In the genomic region with DNA sequence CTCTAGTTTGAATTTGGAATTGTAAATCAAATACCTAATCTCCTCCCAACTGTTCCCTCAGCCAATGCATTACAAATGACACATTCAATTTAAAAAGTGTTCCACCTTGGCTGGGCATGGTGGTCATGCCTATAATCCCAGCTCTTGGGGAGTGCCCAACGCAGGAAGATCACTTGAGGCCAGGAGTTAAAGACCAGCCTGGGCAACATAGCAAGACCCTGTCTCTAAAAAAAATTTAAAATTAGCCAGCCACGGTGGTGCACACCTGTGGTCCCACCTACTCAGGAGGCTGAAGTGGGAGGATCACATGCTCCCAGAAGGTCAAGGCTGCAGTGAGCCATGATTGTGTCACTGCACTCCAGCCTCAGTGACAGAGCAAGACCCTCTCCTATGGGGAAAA, we compare ENCODE assay signal across 30 cellular contexts. TPM values are rescaled to one million over a fixed set of nuclear protein-coding genes. Genes with fewer than 3 reads are reported as not detected.
DNase-seq lines count a peak whose midpoint lies in the region; ATAC-seq, FAIRE-seq and TF ChIP-seq lines count a peak whose summit lies in the region.
"Had no signal": no experiment of that assay in that cellular context is flagged by ENCODE, and none has a peak within 500 bp of the region (broad histone marks: within the 10 kb centered on the region; RNA-seq: fewer than 3 reads in every experiment).

No MANE protein-coding gene starts in this region.

- no peak for TF ChIP-seq RAD21 in K562 (CRISPR knock-in tag; conservative IDR thresholded peaks at IDR 0.05 in 1 of 2, IDR thresholded peaks at IDR 0.05 in 1 of 2)

- H3K79me2 ChIP-seq in mammary epithelial cell (ENCODE audit: insufficient read depth, low read length) (peaks cover 59% of the 10 kb centered on the region), K562 (ENCODE audit: control insufficient read depth, insufficient read depth, low read length) (peaks cover 57% of the 10 kb centered on the region)

- POLR2A ChIA-PET in MCF 10A (lab: Yijun Ruan, JAX) (no interaction called here), K562 (lab: Yijun Ruan, JAX) (no interaction called here)
- POLR2A ChIA-PET in activated CD8-positive, alpha-beta T cell treated with anti-CD3 and anti-CD28 coated beads for 36 hours (lab: Charles Lee), result interaction anchor here (1.3 kb wide), 1 partner anchor 299 kb away, joined by 3 read pairs; no protein-coding TSS in a partner anchor

- BruUV-seq in MCF 10A (replicated peaks; lab: Mats Ljungman, UMichigan) (no TSS peak), mammary epithelial cell (replicated peaks; lab: Mats Ljungman, UMichigan) (no TSS peak), K562 (replicated peaks; lab: Mats Ljungman, UMichigan) (no TSS peak)

- intact Hi-C loops in MCF 10A (cut with micrococcal nuclease), result no loop called here
- intact Hi-C loops in mammary epithelial cell (cut with micrococcal nuclease), result no loop called here
- intact Hi-C loops in K562 (cut with micrococcal nuclease), result no loop called here
- intact Hi-C loops in activated CD8-positive, alpha-beta T cell treated with anti-CD3 and anti-CD28 coated beads for 36 hours (cut with micrococcal nuclease), result no loop called here

- no peak overlapping the region for H3K27ac ChIP-seq in mammary epithelial cell (ENCODE audit: insufficient read depth, low read depth, low read length)
- H3K27ac ChIP-seq in K562 (ENCODE audit: extremely low read depth, low read depth, low read length), result no peak overlapping the region
- H3K27ac ChIP-seq: SJCRH30 had no signal

- H3K4me1 ChIP-seq in mammary epithelial cell (ENCODE audit: insufficient read depth, low read length) (peaks cover 9% of the 10 kb centered on the region), K562 (replicated peaks in 1 of 2; ENCODE audit: control insufficient read depth in 2 of 2, insufficient read depth in 2 of 2, low read length in 2 of 2) (peaks cover 4 to 9% of the 10 kb centered on the region in 2 experiments; a peak in 3 of 5 replicates)
- H3K4me1 ChIP-seq: BE2C, SJCRH30 had no signal

- H3K4me2 ChIP-seq in mammary epithelial cell (ENCODE audit: insufficient read depth, low read depth, low read length) (no peak overlapping the region), K562 (ENCODE audit: insufficient read depth, low read length) (no peak overlapping the region)

- FAIRE-seq in K562 (lab: Jason Lieb, UNC), result no peak
- FAIRE-seq: GM12892, GM19239, H1 had no signal

- no peaks in the 10 kb centered on the region for H4K20me1 ChIP-seq in mammary epithelial cell (ENCODE audit: insufficient read depth, low read length)
- H4K20me1 ChIP-seq in K562 (replicated peaks; ENCODE audit: control insufficient read depth, insufficient read depth, low read length), result no peaks in the 10 kb centered on the region

- TF ChIP-seq CTCF in MCF 10A (IDR thresholded peaks at IDR 0.05; ENCODE audit: unreplicated experiment) (no peak), mammary epithelial cell (conservative IDR thresholded peaks at IDR 0.05 in 1 of 2, IDR thresholded peaks at IDR 0.05 in 1 of 2; ENCODE audit: extremely low read depth in 1 of 2, insufficient read depth in 1 of 2, low read depth in 1 of 2, low read length in 2 of 2) (no peak), K562 (IDR thresholded peaks at IDR 0.05 in 2 of 3, conservative IDR thresholded peaks at IDR 0.05 in 1 of 3; ENCODE audit: insufficient read depth in 2 of 3, low read depth in 1 of 3, low read length in 3 of 3) (no peak), nephron progenitor cell (IDR thresholded peaks at IDR 0.05) (no peak)
- no peak for TF ChIP-seq CTCF in activated CD8-positive, alpha-beta T cell treated with anti-CD3 and anti-CD28 coated beads for 36 hours (IDR thresholded peaks at IDR 0.05)

- H3K27me3 ChIP-seq in mammary epithelial cell (ENCODE audit: insufficient read depth, low read length), result no peaks in the 10 kb centered on the region
- no peaks in the 10 kb centered on the region for H3K27me3 ChIP-seq in K562 (ENCODE audit: control insufficient read depth in 2 of 2, insufficient read depth in 2 of 2, low read length in 2 of 2)
- H3K27me3 ChIP-seq: BE2C, SJCRH30 had no signal

- H3K36me3 Mint-ChIP-seq in MCF 10A (ENCODE audit: insufficient read depth, unreplicated experiment), result peaks cover 69% of the 10 kb centered on the region
- peaks cover 51% of the 10 kb centered on the region for H3K36me3 Mint-ChIP-seq in nephron progenitor cell (ENCODE audit: low read depth)
- peaks cover 40% of the 10 kb centered on the region for H3K36me3 Mint-ChIP-seq in activated CD8-positive, alpha-beta T cell treated with anti-CD3 and anti-CD28 coated beads for 36 hours (ENCODE audit: low read depth)

- H3K4me3 Mint-ChIP-seq in MCF 10A (ENCODE audit: unreplicated experiment) (no peak overlapping the region), nephron progenitor cell (no peak overlapping the region)
- no peak overlapping the region for H3K4me3 Mint-ChIP-seq in activated CD8-positive, alpha-beta T cell treated with anti-CD3 and anti-CD28 coated beads for 36 hours
- H3K4me3 Mint-ChIP-seq: CD14-positive monocyte had no signal

- H3K9me3 ChIP-seq in mammary epithelial cell (replicated peaks; ENCODE audit: insufficient read depth, low read length) (no peaks in the 10 kb centered on the region), K562 (replicated peaks; ENCODE audit: control insufficient read depth, insufficient read depth, low read depth, low read length) (no peaks in the 10 kb centered on the region)
- H3K9me3 ChIP-seq: BE2C, SJCRH30 had no signal

- no peak for TF ChIP-seq EP300 in K562 (IDR thresholded peaks at IDR 0.05; ENCODE audit: low read length)

- no peaks in the 10 kb centered on the region for H3K9me3 Mint-ChIP-seq in MCF 10A (ENCODE audit: unreplicated experiment)
- H3K9me3 Mint-ChIP-seq in nephron progenitor cell, result no peaks in the 10 kb centered on the region
- peaks cover 5% of the 10 kb centered on the region for H3K9me3 Mint-ChIP-seq in activated CD8-positive, alpha-beta T cell treated with anti-CD3 and anti-CD28 coated beads for 36 hours

- H3K36me3 ChIP-seq in mammary epithelial cell (ENCODE audit: insufficient read depth, low read length), result no peaks in the 10 kb centered on the region
- peaks cover 11% of the 10 kb centered on the region; the same call in 2 of the 3 replicates for H3K36me3 ChIP-seq in K562 (ENCODE audit: control insufficient read depth, insufficient read depth, low read length)

- dilution Hi-C loops in mammary epithelial cell (cut with HindIII; ENCODE audit: low sequenced_read_pairs), result no loop called here

- in situ Hi-C loops in mammary epithelial cell (cut with MboI; ENCODE audit: low sequenced_read_pairs in 2 of 2) (no loop called here), K562 (cut with MboI) (no loop called here)

- CTCF ChIA-PET in MCF 10A (lab: Yijun Ruan, JAX), result interaction anchor here (0.7 to 1.5 kb wide), 3 partner anchors 20 to 253 kb away, joined by 3 to 4 read pairs (median 4); no protein-coding TSS in a partner anchor
- CTCF ChIA-PET in mammary epithelial cell (lab: Charles Lee; ENCODE audit: low non-redundant PET), result no interaction called here
- CTCF ChIA-PET in K562 (lab: Yijun Ruan, JAX; ENCODE audit: low intra/inter-chr PET ratio), result no interaction called here
- CTCF ChIA-PET in activated CD8-positive, alpha-beta T cell treated with anti-CD3 and anti-CD28 coated beads for 36 hours (lab: Charles Lee), result interaction anchor here (1.3 kb wide), 1 partner anchor 51 kb away, joined by 4 read pairs; no protein-coding TSS in a partner anchor

- no peaks in the 10 kb centered on the region for H3K27me3 Mint-ChIP-seq in MCF 10A (ENCODE audit: insufficient read depth, unreplicated experiment)
- H3K27me3 Mint-ChIP-seq in nephron progenitor cell (ENCODE audit: low read depth, poor library complexity), result no peaks in the 10 kb centered on the region
- no peaks in the 10 kb centered on the region for H3K27me3 Mint-ChIP-seq in activated CD8-positive, alpha-beta T cell treated with anti-CD3 and anti-CD28 coated beads for 36 hours
- H3K27me3 Mint-ChIP-seq: IgD-negative memory B cell had no signal

- H3K27ac Mint-ChIP-seq in MCF 10A (ENCODE audit: low read depth, unreplicated experiment) (peak overlapping the region; percentile 9), nephron progenitor cell (peak overlapping the region; percentile 61)
- no peak overlapping the region for H3K27ac Mint-ChIP-seq in activated CD8-positive, alpha-beta T cell treated with anti-CD3 and anti-CD28 coated beads for 36 hours

- no peak for TF ChIP-seq POLR2A in K562 (conservative IDR thresholded peaks at IDR 0.05)

- no peak overlapping the region for H2AFZ ChIP-seq in mammary epithelial cell (ENCODE audit: low read depth, low read length)
- no peak overlapping the region for H2AFZ ChIP-seq in K562 (ENCODE audit: low read depth, low read length)

- ATAC-seq in K562, result no peak
- ATAC-seq in activated CD8-positive, alpha-beta T cell treated with anti-CD3 and anti-CD28 coated beads for 36 hours, result no peak
- ATAC-seq: PC-3, Right ventricle myocardium inferior had no signal

- no peaks in the 10 kb centered on the region for H3K9me1 ChIP-seq in K562 (ENCODE audit: control insufficient read depth, insufficient read depth, low read length)

- no peak overlapping the region for H3K4me3 ChIP-seq in mammary epithelial cell (replicated peaks in 1 of 3; ENCODE audit: insufficient read depth in 1 of 3, low read depth in 2 of 3, low read length in 3 of 3)
- H3K4me3 ChIP-seq in K562, result no peak overlapping the region
- H3K4me3 ChIP-seq: SJCRH30 had no signal

- peaks cover 17% of the 10 kb centered on the region for H3K4me1 Mint-ChIP-seq in MCF 10A (ENCODE audit: insufficient read depth, unreplicated experiment)
- peaks cover 25% of the 10 kb centered on the region for H3K4me1 Mint-ChIP-seq in nephron progenitor cell
- peaks cover 39% of the 10 kb centered on the region for H3K4me1 Mint-ChIP-seq in activated CD8-positive, alpha-beta T cell treated with anti-CD3 and anti-CD28 coated beads for 36 hours (ENCODE audit: low read depth)

- DNase-seq in MCF 10A (ENCODE audit: unreplicated experiment) (no peak), mammary epithelial cell (no peak), K562 (ENCODE audit: extremely low read depth in 1 of 4, low spot score in 3 of 4) (no peak), nephron progenitor cell (no peak), NCI-H2107 treated with DMSO at 0.1 percent for 48 hours (lab: John Stamatoyannopoulos, UW; ENCODE audit: unreplicated experiment) (no peak), NCI-H128 (lab: John Stamatoyannopoulos, UW; ENCODE audit: unreplicated experiment) (no peak)
- no peak for DNase-seq in activated CD8-positive, alpha-beta T cell treated with anti-CD3 and anti-CD28 coated beads for 36 hours
- DNase-seq: 8988T; ACHN; BE2C; Calu3; DND-41; HCEC 1CT; MV-4-11; NCI-H1105; NCI-H146; NCI-H1930; NCI-H2107; NCI-H446 treated with DMSO at 0.1 percent for 48 hours; NCI-H526; NCI-H82; NK-92 treated with Interleukin-12 subunit alpha and Interleukin-12 subunit beta, amount 100 ng/mL, for 24 hours; PC-3; SJCRH30 had no signal

- no peak overlapping the region for H3K9ac ChIP-seq in mammary epithelial cell (ENCODE audit: insufficient read depth, low read length)
- no peak overlapping the region for H3K9ac ChIP-seq in K562 (ENCODE audit: insufficient read depth in 1 of 2, low read depth in 2 of 2, low read length in 2 of 2)

- WGBS in mammary epithelial cell (ENCODE audit: low coverage, missing lambda C conversion rate), result 83% methylated on average over 2 of the region's 2 CpGs
- WGBS in K562 (ENCODE audit: insufficient coverage, low coverage, missing lambda C conversion rate), result 91% methylated on average over 2 of the region's 2 CpGs

RNA-seq across cellular contexts. Expression of a gene that starts 3.8 kb away (rescaled TPM):
- total RNA-seq in MCF 10A (2022) (40.3 and 42.9 TPM in 2 replicates), mammary epithelial cell (10 to 100 TPM; 25.7 to 42.7 TPM), K562 (2014; rRNA removed) (22.9 and 26.0 TPM in 2 replicates), K562 (2014; rRNA removed; fragmentation: Illumina TruSeq; extraction: Trizol) (25.4 and 33.8 TPM in 2 replicates), K562 (2015; rRNA removed; fragmentation: Illumina TruSeq; extraction: Trizol) (24.1 and 24.5 TPM in 2 replicates), K562 (2021) (28.3 and 29.2 TPM in 2 replicates)
- polyA plus RNA-seq in mammary epithelial cell (18.2 TPM), K562 (2011; rRNA removed) (40.2 and 41.8 TPM in 2 replicates), K562 (2014; fragmentation: Illumina TruSeq; extraction: Trizol) (33.5 and 35.0 TPM in 2 replicates), K562 (2014; fragmentation: Nextera tagmentation; extraction: Ambion mirVana) (10 to 100 TPM in 1 of 2 experiments, 1 to 10 TPM in 1; 7.4 to 19.9 TPM), K562 (2014; rRNA removed) (21.9 and 23.9 TPM in 2 replicates)
- 36.4 TPM for polyA minus RNA-seq in mammary epithelial cell
- 58.0 and 102 TPM in 2 replicates for total RNA-seq in K562 (2011; cell fraction: chromatin; rRNA removed; ENCODE audit: low replicate concordance)
- total RNA-seq in K562 (2011; cell fraction: nucleolus; rRNA removed), result 29.4 and 37.9 TPM in 2 replicates
- total RNA-seq in K562 (2011; cell fraction: nucleoplasm; rRNA removed), result 63.1 and 95.9 TPM in 2 replicates
- polyA plus RNA-seq in K562 (2011; cell fraction: cytosol; rRNA removed), result 30.1 and 33.6 TPM in 2 replicates
- polyA plus RNA-seq in K562 (2011; cell fraction: nucleus; rRNA removed), result 47.7 and 48.1 TPM in 2 replicates
- polyA plus RNA-seq in K562 (2012), result 21.9 and 35.8 TPM in 2 replicates
- 64.6 and 65.9 TPM in 2 replicates for polyA minus RNA-seq in K562 (2011; rRNA and poly(A)+ RNA removed)
- polyA minus RNA-seq in K562 (2011; cell fraction: cytosol; rRNA and poly(A)+ RNA removed), result 26.5 and 27.6 TPM in 2 replicates
- 18.3 and 34.0 TPM in 2 replicates for polyA minus RNA-seq in K562 (2011; cell fraction: nucleus; rRNA and poly(A)+ RNA removed)
- 10 to 100 TPM; 42.3 to 43.0 TPM for total RNA-seq in activated CD8-positive, alpha-beta T cell treated with anti-CD3 and anti-CD28 coated beads for 36 hours

RNA-seq across cellular contexts. Expression of a gene that starts 14.4 kb away (rescaled TPM):
- not detected in 2 replicates for total RNA-seq in MCF 10A (2022)
- not detected for total RNA-seq in mammary epithelial cell
- polyA plus RNA-seq in mammary epithelial cell, result not detected
- not detected for polyA minus RNA-seq in mammary epithelial cell
- not detected in 2 replicates for total RNA-seq in K562 (2011; cell fraction: chromatin; rRNA removed; ENCODE audit: low replicate concordance)
- not detected in 2 replicates for total RNA-seq in K562 (2011; cell fraction: nucleolus; rRNA removed)
- total RNA-seq in K562 (2011; cell fraction: nucleoplasm; rRNA removed), result not detected in 2 replicates
- not detected in 2 replicates for total RNA-seq in K562 (2014; rRNA removed)
- total RNA-seq in K562 (2014; rRNA removed; fragmentation: Illumina TruSeq; extraction: Trizol), result not detected in 2 replicates
- not detected in 2 replicates for total RNA-seq in K562 (2015; rRNA removed; fragmentation: Illumina TruSeq; extraction: Trizol)
- total RNA-seq in K562 (2021), result not detected in 2 replicates
- not detected in 2 replicates for polyA plus RNA-seq in K562 (2011; rRNA removed)
- polyA plus RNA-seq in K562 (2011; cell fraction: cytosol; rRNA removed), result 0.07 TPM in 1 of 2 replicates, not detected in the other
- polyA plus RNA-seq in K562 (2011; cell fraction: nucleus; rRNA removed), result not detected in 2 replicates
- not detected in 2 replicates for polyA plus RNA-seq in K562 (2012)
- polyA plus RNA-seq in K562 (2014; fragmentation: Illumina TruSeq; extraction: Trizol), result not detected in 2 replicates
- not detected for polyA plus RNA-seq in K562 (2014; fragmentation: Nextera tagmentation; extraction: Ambion mirVana)
- not detected in 2 replicates for polyA plus RNA-seq in K562 (2014; rRNA removed)
- polyA minus RNA-seq in K562 (2011; rRNA and poly(A)+ RNA removed), result not detected in 2 replicates
- not detected in 2 replicates for polyA minus RNA-seq in K562 (2011; cell fraction: cytosol; rRNA and poly(A)+ RNA removed)
- polyA minus RNA-seq in K562 (2011; cell fraction: nucleus; rRNA and poly(A)+ RNA removed), result not detected in 2 replicates
- total RNA-seq in activated CD8-positive, alpha-beta T cell treated with anti-CD3 and anti-CD28 coated beads for 36 hours, result not detected
- total RNA-seq: Calu3, H1, PC-3, Right ventricle myocardium inferior, SJCRH30 had no signal
- polyA plus RNA-seq: CD14-positive monocyte, H1, IgD-negative memory B cell had no signal

RNA-seq across cellular contexts. Expression of a gene that starts 53.6 kb away (rescaled TPM):
- total RNA-seq in MCF 10A (2022) (67.4 and 69.4 TPM in 2 replicates), mammary epithelial cell (10 to 100 TPM; 30.3 TPM), K562 (2014; rRNA removed) (24.0 and 33.0 TPM in 2 replicates), K562 (2014; rRNA removed; fragmentation: Illumina TruSeq; extraction: Trizol) (44.5 and 48.9 TPM in 2 replicates), K562 (2015; rRNA removed; fragmentation: Illumina TruSeq; extraction: Trizol) (38.0 and 38.2 TPM in 2 replicates), K562 (2021) (43.8 and 46.3 TPM in 2 replicates)
- polyA plus RNA-seq in mammary epithelial cell (21.0 TPM), K562 (2011; rRNA removed) (64.4 and 66.9 TPM in 2 replicates), K562 (2014; fragmentation: Illumina TruSeq; extraction: Trizol) (43.9 and 50.1 TPM in 2 replicates), K562 (2014; fragmentation: Nextera tagmentation; extraction: Ambion mirVana) (10 to 100 TPM; 21.5 to 21.8 TPM), K562 (2014; rRNA removed) (36.3 and 42.0 TPM in 2 replicates)
- polyA minus RNA-seq in mammary epithelial cell, result 48.0 TPM
- 217 and 258 TPM in 2 replicates for total RNA-seq in K562 (2011; cell fraction: chromatin; rRNA removed; ENCODE audit: low replicate concordance)
- total RNA-seq in K562 (2011; cell fraction: nucleolus; rRNA removed), result 89.1 and 94.5 TPM in 2 replicates
- 122 and 127 TPM in 2 replicates for total RNA-seq in K562 (2011; cell fraction: nucleoplasm; rRNA removed)
- polyA plus RNA-seq in K562 (2011; cell fraction: cytosol; rRNA removed), result 26.5 and 39.1 TPM in 2 replicates
- 77.6 and 108 TPM in 2 replicates for polyA plus RNA-seq in K562 (2011; cell fraction: nucleus; rRNA removed)
- 35.4 and 36.2 TPM in 2 replicates for polyA plus RNA-seq in K562 (2012)
- 128 and 129 TPM in 2 replicates for polyA minus RNA-seq in K562 (2011; rRNA and poly(A)+ RNA removed)
- polyA minus RNA-seq in K562 (2011; cell fraction: cytosol; rRNA and poly(A)+ RNA removed), result 31.8 and 36.6 TPM in 2 replicates
- 26.4 and 49.3 TPM in 2 replicates for polyA minus RNA-seq in K562 (2011; cell fraction: nucleus; rRNA and poly(A)+ RNA removed)
- total RNA-seq in activated CD8-positive, alpha-beta T cell treated with anti-CD3 and anti-CD28 coated beads for 36 hours, result 10 to 100 TPM; 45.1 to 52.3 TPM

Comparison
In these comparisons a context has a peak if more than half of its experiments do, and no peak if none do; other contexts are left out.
1. CTCF ChIA-PET loops: an anchor here in MCF 10A (0.7 to 1.5 kb wide) and activated CD8-positive, alpha-beta T cell treated with anti-CD3 and anti-CD28 coated beads for 36 hours (1.3 kb wide); none called in mammary epithelial cell and K562.